Comparison of ENCODE assay signal across 8 cellular contexts in the genomic region with DNA sequence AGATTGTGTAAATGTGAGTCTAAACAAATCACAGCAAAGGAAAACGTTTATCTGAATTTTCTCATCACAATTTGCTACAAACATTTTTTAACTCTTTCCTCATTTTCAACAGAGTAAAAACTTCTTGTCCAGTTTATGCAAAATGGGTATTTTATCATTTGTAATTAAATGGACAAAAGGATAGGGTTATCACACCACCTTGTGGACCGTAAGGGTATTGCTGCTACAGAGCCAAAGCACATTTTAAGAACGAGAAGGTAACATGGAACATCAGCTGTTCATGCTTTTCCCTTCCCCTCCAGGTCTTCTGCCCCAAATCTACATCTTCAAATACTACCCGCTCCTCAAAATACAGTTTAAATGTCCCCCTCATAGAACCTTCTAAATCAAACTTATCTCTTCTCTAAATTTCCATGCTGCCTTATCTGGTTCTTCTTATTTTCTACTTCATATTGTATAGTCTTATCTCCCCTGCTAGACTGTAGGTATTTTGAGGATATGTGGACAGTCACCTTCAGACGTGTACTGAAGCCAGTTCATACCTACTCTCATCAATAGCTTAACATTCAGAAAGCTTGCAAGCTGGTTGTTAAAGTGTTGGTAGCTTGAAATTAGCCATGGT. TPM values are rescaled to one million over a fixed set of nuclear protein-coding genes. Genes with fewer than 3 reads are reported as not detected.
DNase-seq lines count a peak whose midpoint lies in the region; ATAC-seq and TF ChIP-seq lines count a peak whose summit lies in the region.

No MANE protein-coding gene starts in this region.

- H3K4me3 ChIP-seq in RWPE2 (ENCODE audit: severe bottlenecking): no peak overlapping the region

- H3K4me1 ChIP-seq in RWPE2 (ENCODE audit: insufficient read depth, poor library complexity, severe bottlenecking): no peaks in the 10 kb centered on the region

- no peaks in the 10 kb centered on the region for H3K9me3 ChIP-seq in RWPE2 (ENCODE audit: severe bottlenecking)

- peaks cover 9% of the 10 kb centered on the region for H3K27me3 ChIP-seq in RWPE2 (ENCODE audit: insufficient read depth, poor library complexity, severe bottlenecking)

- no peaks in the 10 kb centered on the region for H3K9me3 Mint-ChIP-seq in mesothelial cell of epicardium

- no peak overlapping the region for H3K27ac Mint-ChIP-seq in mesothelial cell of epicardium

- no peaks in the 10 kb centered on the region for H3K27me3 Mint-ChIP-seq in mesothelial cell of epicardium (ENCODE audit: low read depth)

- no peaks in the 10 kb centered on the region for H3K36me3 Mint-ChIP-seq in mesothelial cell of epicardium

- ATAC-seq in GM19395 (IDR thresholded peaks at IDR 0.05; ENCODE audit: unreplicated experiment) (peak; percentile 86), HG03457 (IDR thresholded peaks at IDR 0.05; ENCODE audit: unreplicated experiment) (peak; percentile 70), RWPE2 (ENCODE audit: low read depth) (peak; percentile 45; the same call in 1 of the 3 replicates)

- TF ChIP-seq CTCF in RWPE2 (IDR thresholded peaks at IDR 0.05; ENCODE audit: poor library complexity, severe bottlenecking) (peak; percentile 87), mesothelial cell of epicardium (IDR thresholded peaks at IDR 0.05; ENCODE audit: unreplicated experiment) (peak; percentile 96)

- peak; percentile 10 for DNase-seq in NCI-H2227 (lab: John Stamatoyannopoulos, UW; ENCODE audit: unreplicated experiment)
- no peak for DNase-seq in NCI-H2227 treated with DMSO at 0.1 percent for 48 hours (lab: John Stamatoyannopoulos, UW)
- DNase-seq in RWPE2 (ENCODE audit: low spot score): no peak
- DNase-seq in dermis blood vessel endothelial cell: peak; percentile 71
- DNase-seq in mesothelial cell of epicardium (ENCODE audit: low spot score in 2 of 2, unreplicated experiment in 2 of 2): peak in 1 of 2 experiments; percentile 41
- DNase-seq in DMS153 treated with DMSO at 0.1 percent for 48 hours (lab: John Stamatoyannopoulos, UW; ENCODE audit: unreplicated experiment): no peak

- H3K4me1 Mint-ChIP-seq in mesothelial cell of epicardium: peaks cover 17% of the 10 kb centered on the region

- no peak overlapping the region for H3K4me3 Mint-ChIP-seq in mesothelial cell of epicardium

- H3K36me3 ChIP-seq in RWPE2 (ENCODE audit: low read depth): no peaks in the 10 kb centered on the region

- H3K27ac ChIP-seq in RWPE2 (ENCODE audit: poor library complexity, severe bottlenecking): no peak overlapping the region

RNA-seq across cellular contexts. Expression of gene SETMAR, which starts 12.8 kb away (rescaled TPM):
- total RNA-seq in dermis blood vessel endothelial cell: 9.1 and 10.6 TPM in 2 replicates
- total RNA-seq in mesothelial cell of epicardium: 32.3 to 37.2 TPM (median 36.6 TPM) in 3 replicates

Comparison
In these comparisons a context has a peak if more than half of its experiments do, and no peak if none do; other contexts are left out.
1. DNase-seq: peak in NCI-H2227 (single experiment) and dermis blood vessel endothelial cell (single experiment); none in NCI-H2227 treated with DMSO at 0.1 percent for 48 hours (single experiment), RWPE2 (single experiment) and DMS153 treated with DMSO at 0.1 percent for 48 hours (single experiment).
2. Peak in every context shown above with its lines, with median percentiles within 50 percentile points of each other: ATAC-seq.